20 cellular contexts compared by ENCODE assay signal in genomic region chr3:116087431-116087830, GRCh38.
A peak's percentile ranks its signal among the peaks of the same experiment; 100 is the strongest.
DNase-seq lines count a peak whose midpoint lies in the region; ATAC-seq and TF ChIP-seq lines count a peak whose summit lies in the region.
"Had no signal": no experiment of that assay in that cellular context is flagged by ENCODE, and none has a peak within 500 bp of the region (broad histone marks: within the 10 kb centered on the region; RNA-seq: fewer than 3 reads in every experiment).

No MANE protein-coding gene starts in this region.

- H3K4me1 ChIP-seq in heart left ventricle (no peaks in the 10 kb centered on the region), GM23248 (ENCODE audit: insufficient read depth) (no peaks in the 10 kb centered on the region)
- H3K4me1 ChIP-seq: BLaER1 treated with 17β-estradiol and CSF1 and Interleukin-3, amounts not matched to agents 10 nM and 100 nM; Peyer's patch had no signal

- no peaks in the 10 kb centered on the region for H3K9me3 ChIP-seq in heart left ventricle
- no peaks in the 10 kb centered on the region for H3K9me3 ChIP-seq in SK-N-MC (ENCODE audit: low read depth, low read length)
- no peaks in the 10 kb centered on the region for H3K9me3 ChIP-seq in GM23248 (ENCODE audit: low read depth)
- H3K9me3 ChIP-seq: Peyer's patch had no signal

- ATAC-seq in Right ventricle myocardium superior (ENCODE audit: poor library complexity) (peak; percentile 53), heart left ventricle (no peak)
- ATAC-seq in naive thymus-derived CD8-positive, alpha-beta T cell: no peak
- ATAC-seq: CD8-positive, alpha-beta T cell; HCT116 had no signal

- peaks cover 0 to 2% (median 0%) of the 10 kb centered on the region in 5 donors for H3K27me3 Mint-ChIP-seq in naive thymus-derived CD8-positive, alpha-beta T cell

- no peak overlapping the region for H3K4me3 Mint-ChIP-seq in naive thymus-derived CD8-positive, alpha-beta T cell
- H3K4me3 Mint-ChIP-seq: CD8-positive, alpha-beta T cell had no signal

- no peak for TF ChIP-seq POLR2A in heart left ventricle (IDR thresholded peaks at IDR 0.05)

- DNase-seq in Right ventricle myocardium superior (no peak), heart left ventricle (no peak), SK-N-MC (ENCODE audit: low read depth, low spot score) (no peak), myocyte (ENCODE audit: low read depth) (peak; percentile 69), HK-2 (ENCODE audit: unreplicated experiment) (no peak), GM23248 (no peak)
- DNase-seq in naive thymus-derived CD8-positive, alpha-beta T cell: no peak
- DNase-seq: CD8-positive, alpha-beta T cell; DMS79 treated with DMSO at 0.1 percent for 48 hours; GOT3; IMR-90; NCI-H1417 treated with DMSO at 0.1 percent for 48 hours; NCI-H2029; NCI-H446 treated with DMSO at 0.1 percent for 48 hours; NCI-H748 treated with DMSO at 0.1 percent for 48 hours; NK-92 treated with Interleukin-12 subunit alpha and Interleukin-12 subunit beta, amount 100 ng/mL, for 24 hours; Peyer's patch; SHP77 had no signal

- no peaks in the 10 kb centered on the region for H3K9me2 ChIP-seq in GM23248 (ENCODE audit: insufficient read depth)

- H3K36me3 ChIP-seq in heart left ventricle: no peaks in the 10 kb centered on the region
- peaks cover 19% of the 10 kb centered on the region for H3K36me3 ChIP-seq in SK-N-MC (ENCODE audit: insufficient read depth, low read length)
- H3K36me3 ChIP-seq in GM23248 (ENCODE audit: low read depth): no peaks in the 10 kb centered on the region
- H3K36me3 ChIP-seq: BLaER1 treated with 17β-estradiol and CSF1 and Interleukin-3, amounts not matched to agents 10 nM and 100 nM; Peyer's patch had no signal

- H3K36me3 Mint-ChIP-seq in naive thymus-derived CD8-positive, alpha-beta T cell: no peaks in the 10 kb centered on the region
- H3K36me3 Mint-ChIP-seq: CD8-positive, alpha-beta T cell had no signal

- no peaks in the 10 kb centered on the region for H4K20me1 ChIP-seq in GM23248 (ENCODE audit: insufficient read depth)
- H4K20me1 ChIP-seq: BLaER1 treated with 17β-estradiol and CSF1 and Interleukin-3, amounts not matched to agents 10 nM and 100 nM had no signal

- H3K27ac Mint-ChIP-seq in naive thymus-derived CD8-positive, alpha-beta T cell: no peak overlapping the region
- H3K27ac Mint-ChIP-seq: CD8-positive, alpha-beta T cell had no signal

- no peak overlapping the region for H3K4me2 ChIP-seq in GM23248 (ENCODE audit: unreplicated experiment)
- H3K4me2 ChIP-seq: BLaER1 treated with 17β-estradiol and CSF1 and Interleukin-3, amounts not matched to agents 10 nM and 100 nM had no signal

- H3K27ac ChIP-seq in heart left ventricle (no peak overlapping the region), SK-N-MC (peak overlapping the region; percentile 96), GM23248 (no peak overlapping the region)
- H3K27ac ChIP-seq: BLaER1 treated with 17β-estradiol and CSF1 and Interleukin-3, amounts not matched to agents 10 nM and 100 nM; Peyer's patch had no signal

- no peak overlapping the region for H2AFZ ChIP-seq in GM23248

- H3K9me3 Mint-ChIP-seq in naive thymus-derived CD8-positive, alpha-beta T cell: peaks cover 0 to 18% (median 7%) of the 10 kb centered on the region in 9 donors

- intact Hi-C loops in Right ventricle myocardium superior (cut with DNase I) (no loop called here), heart left ventricle (cut with DNase I) (no loop called here)

- H3K4me1 Mint-ChIP-seq in naive thymus-derived CD8-positive, alpha-beta T cell: no peaks in the 10 kb centered on the region

- H3K4me3 ChIP-seq in heart left ventricle: no peak overlapping the region
- H3K4me3 ChIP-seq in SK-N-MC: no peak overlapping the region
- H3K4me3 ChIP-seq in GM23248: no peak overlapping the region
- H3K4me3 ChIP-seq: BLaER1 treated with 17β-estradiol and CSF1 and Interleukin-3, amounts not matched to agents 10 nM and 100 nM; Peyer's patch had no signal

- no peak for TF ChIP-seq CTCF in heart left ventricle (IDR thresholded peaks at IDR 0.05)

- WGBS in heart left ventricle, 4 donors: 17 to 48% (median 25%) methylated on average over 1 of the region's 1 CpG
- 45 to 55% methylated on average over 1 of the region's 1 CpG for WGBS in GM23248 (ENCODE audit: low coverage in 1 of 2, low lambda C conversion rate in 2 of 2, missing lambda C conversion rate in 2 of 2), 2 experiments

- in situ Hi-C loops in GM23248 (cut with MboI): no loop called here

- no peaks in the 10 kb centered on the region for H3K27me3 ChIP-seq in heart left ventricle
- no peaks in the 10 kb centered on the region for H3K27me3 ChIP-seq in GM23248 (replicated peaks; ENCODE audit: insufficient read depth)
- H3K27me3 ChIP-seq: BLaER1 treated with 17β-estradiol and CSF1 and Interleukin-3, amounts not matched to agents 10 nM and 100 nM; Peyer's patch had no signal

- POLR2A ChIA-PET in naive thymus-derived CD8-positive, alpha-beta T cell (lab: Charles Lee): no interaction called here

- H3K9ac ChIP-seq in SK-N-MC (ENCODE audit: insufficient read length): no peak overlapping the region
- no peak overlapping the region for H3K9ac ChIP-seq in GM23248
- H3K9ac ChIP-seq: BLaER1 treated with 17β-estradiol and CSF1 and Interleukin-3, amounts not matched to agents 10 nM and 100 nM had no signal

- no peaks in the 10 kb centered on the region for H3K79me2 ChIP-seq in GM23248 (ENCODE audit: insufficient read depth)

- no peaks in the 10 kb centered on the region for H3F3A ChIP-seq in GM23248 (ENCODE audit: insufficient read depth)
